ENCODE assay signal across 9 cellular contexts in genomic region chr6:169326067-169326799, GRCh38.
DNase-seq lines count a peak whose midpoint lies in the region; ATAC-seq and TF ChIP-seq lines count a peak whose summit lies in the region.
"Had no signal": no experiment of that assay in that cellular context is flagged by ENCODE, and none has a peak within 500 bp of the region (broad histone marks: within the 10 kb centered on the region; RNA-seq: fewer than 3 reads in every experiment).

No MANE protein-coding gene starts in this region.

- no peak overlapping the region for H3K4me3 ChIP-seq in H7 (ENCODE audit: insufficient read depth, low read depth, low read length)
- H3K4me3 ChIP-seq in RWPE2 (ENCODE audit: severe bottlenecking), result no peak overlapping the region
- H3K4me3 ChIP-seq in colonic mucosa, result no peak overlapping the region

- H3K4me1 ChIP-seq in RWPE2 (ENCODE audit: insufficient read depth, poor library complexity, severe bottlenecking), result no peaks in the 10 kb centered on the region
- H3K4me1 ChIP-seq in colonic mucosa, result no peaks in the 10 kb centered on the region

- no peaks in the 10 kb centered on the region for H3K27me3 ChIP-seq in H7 (ENCODE audit: control insufficient read depth, insufficient read depth, low read length)
- no peaks in the 10 kb centered on the region for H3K27me3 ChIP-seq in RWPE2 (ENCODE audit: insufficient read depth, poor library complexity, severe bottlenecking)
- H3K27me3 ChIP-seq in colonic mucosa, result no peaks in the 10 kb centered on the region

- ATAC-seq in RWPE2 (ENCODE audit: low read depth), result 0 out of 3 replicates have a peak, but pooled peaks have one; percentile 19
- no peak for ATAC-seq in HG03196 (IDR thresholded peaks at IDR 0.05; ENCODE audit: unreplicated experiment)

- H3K9me3 ChIP-seq in RWPE2 (ENCODE audit: severe bottlenecking) (no peaks in the 10 kb centered on the region), colonic mucosa (no peaks in the 10 kb centered on the region)

- no peak overlapping the region for H3K9ac ChIP-seq in colonic mucosa (ENCODE audit: low read depth in 2 of 2, low read length in 2 of 2)

- intact Hi-C loops in colonic mucosa (cut with DNase I), result no loop called here

- H3K36me3 ChIP-seq in H7 (replicated peaks; ENCODE audit: control insufficient read depth, insufficient read depth, low read length), result no peaks in the 10 kb centered on the region
- H3K36me3 ChIP-seq in RWPE2 (ENCODE audit: low read depth), result no peaks in the 10 kb centered on the region
- H3K36me3 ChIP-seq in colonic mucosa, result no peaks in the 10 kb centered on the region

- DNase-seq in H7 (peak; percentile 82), RWPE2 (ENCODE audit: low spot score) (no peak), globus pallidus (ENCODE audit: low spot score) (peak; percentile 69), AG20443 (ENCODE audit: low spot score) (no peak), colonic mucosa (no peak)
- no peak for DNase-seq in stimulated activated CD4-positive, alpha-beta T cell treated with anti-CD3 and anti-CD28 coated beads, Interleukin-1b, Interleukin-23, amount 100 ng/mL, for 48 hours
- DNase-seq: NCI-H2227 treated with DMSO at 0.1 percent for 48 hours had no signal

- no peak overlapping the region for H3K27ac ChIP-seq in 22Rv1
- no peak overlapping the region for H3K27ac ChIP-seq in RWPE2 (ENCODE audit: poor library complexity, severe bottlenecking)
- H3K27ac ChIP-seq in colonic mucosa, result no peak overlapping the region

- TF ChIP-seq CTCF in 22Rv1 (IDR thresholded peaks at IDR 0.05) (peak; percentile 36), RWPE2 (IDR thresholded peaks at IDR 0.05; ENCODE audit: poor library complexity, severe bottlenecking) (peak; percentile 16), colonic mucosa (IDR thresholded peaks at IDR 0.05) (no peak)

Comparison
In these comparisons a context has a peak if more than half of its experiments do, and no peak if none do; other contexts are left out.
1. DNase-seq: peak in H7 (single experiment) and globus pallidus (single experiment); none in RWPE2 (single experiment), AG20443 (single experiment), colonic mucosa (single experiment) and stimulated activated CD4-positive, alpha-beta T cell treated with anti-CD3 and anti-CD28 coated beads, Interleukin-1b, Interleukin-23, amount 100 ng/mL, for 48 hours (single experiment).